8 cellular contexts compared by ENCODE assay signal in genomic region chr6:157236040-157236725, GRCh38.
DNase-seq lines count a peak whose midpoint lies in the region; TF ChIP-seq lines count a peak whose summit lies in the region.

No MANE protein-coding gene starts in this region.

- H3K9me3 ChIP-seq in breast epithelium (no peaks in the 10 kb centered on the region), liver (ENCODE audit: control insufficient read depth in 4 of 4, low read length in 3 of 4) (no peaks in the 10 kb centered on the region), thyroid gland (no peaks in the 10 kb centered on the region)

- intact Hi-C loops in breast epithelium (cut with DNase I; ENCODE audit: low total_unique reads) = no loop called here
- intact Hi-C loops in thyroid gland (cut with DNase I) = no loop called here

- DNase-seq in activated T-cell treated with anti-CD3 and anti-CD28 coated beads for 48 hours (ENCODE audit: low read depth) (peak; percentile 15), activated T-cell treated with anti-CD3 and anti-CD28 coated beads for 4 hours (no peak), breast epithelium (ENCODE audit: low spot score in 2 of 2) (no peak), thyroid gland (peak; percentile 21 to 35), H4 (ENCODE audit: low spot score) (no peak), DMS153 treated with DMSO at 0.1 percent for 48 hours (lab: John Stamatoyannopoulos, UW; ENCODE audit: unreplicated experiment) (no peak)
- no peak for DNase-seq in NK-92 treated with Interleukin-12 subunit alpha and Interleukin-12 subunit beta, amount 100 ng/mL, for 24 hours (lab: John Stamatoyannopoulos, UW)

- no peaks in the 10 kb centered on the region for H3K27me3 ChIP-seq in breast epithelium
- H3K27me3 ChIP-seq in liver (ENCODE audit: control insufficient read depth in 4 of 4, insufficient read depth in 4 of 4, low read length in 3 of 4) = peaks cover 0 to 7% (median 0%) of the 10 kb centered on the region in 4 donors
- H3K27me3 ChIP-seq in thyroid gland = no peaks in the 10 kb centered on the region

- WGBS in liver = 3% methylated on average over 76 of the region's 76 CpGs
- WGBS in thyroid gland, 2 donors = no CpG with 5 or more reads among the region's 76 CpGs

- TF ChIP-seq CTCF in breast epithelium (IDR thresholded peaks at IDR 0.05) (no peak), liver (IDR thresholded peaks at IDR 0.05; ENCODE audit: low read depth, low read length, missing input control) (no peak), thyroid gland (IDR thresholded peaks at IDR 0.05) (no peak)

- H3K36me3 ChIP-seq in breast epithelium = no peaks in the 10 kb centered on the region
- no peaks in the 10 kb centered on the region for H3K36me3 ChIP-seq in liver (ENCODE audit: control insufficient read depth in 4 of 4, insufficient read depth in 3 of 4, low read depth in 1 of 4, low read length in 3 of 4)
- no peaks in the 10 kb centered on the region for H3K36me3 ChIP-seq in thyroid gland

- peak overlapping the region; percentile 81 to 90 for H3K27ac ChIP-seq in breast epithelium
- peak overlapping the region in 1 of 2 donors; percentile 29 for H3K27ac ChIP-seq in liver (ENCODE audit: low read depth in 1 of 2, low read length in 2 of 2)
- peak overlapping the region in 2 of 3 donors; percentile 3 to 48 for H3K27ac ChIP-seq in thyroid gland

- TF ChIP-seq RAD21 in liver (IDR thresholded peaks at IDR 0.05) = no peak

- H3K4me1 ChIP-seq in breast epithelium (peaks cover 0 to 4% of the 10 kb centered on the region in 2 donors), liver (ENCODE audit: control insufficient read depth in 4 of 4, insufficient read depth in 4 of 4, low read length in 3 of 4) (peaks cover 8 to 16% (median 13%) of the 10 kb centered on the region in 4 donors), thyroid gland (peaks cover 0 to 11% of the 10 kb centered on the region in 2 donors)

- H3K4me3 ChIP-seq in breast epithelium (peak overlapping the region; percentile 43 to 73 (median 64)), liver (ENCODE audit: low read depth in 1 of 3, low read length in 3 of 3) (peak overlapping the region; percentile 18 to 51 (median 22)), thyroid gland (replicated peaks in 1 of 3) (peak overlapping the region; percentile 7 to 60 (median 29))

- TF ChIP-seq POLR2A in breast epithelium (IDR thresholded peaks at IDR 0.05) (no peak), thyroid gland (IDR thresholded peaks at IDR 0.05) (no peak)

- H3K9ac ChIP-seq in liver (ENCODE audit: low read depth in 1 of 2, low read length in 2 of 2) = no peak overlapping the region

TF ChIP-seq in liver, 16 proteins besides CTCF, POLR2A, EP300 and RAD21:
- TF ChIP-seq MAX (IDR thresholded peaks at IDR 0.05) = no peak
- no peak for TF ChIP-seq FOXA1 (IDR thresholded peaks at IDR 0.05)
- TF ChIP-seq FOXA2 (IDR thresholded peaks at IDR 0.05) = no peak
- TF ChIP-seq HNF4A (conservative IDR thresholded peaks at IDR 0.05) = no peak
- TF ChIP-seq REST (IDR thresholded peaks at IDR 0.05) = no peak
- TF ChIP-seq NR2F2 (IDR thresholded peaks at IDR 0.05) = no peak
- TF ChIP-seq JUND (IDR thresholded peaks at IDR 0.05) = no peak

Comparison
In these comparisons a context has a peak if more than half of its experiments do, and no peak if none do; other contexts are left out.
1. DNase-seq: peak in activated T-cell treated with anti-CD3 and anti-CD28 coated beads for 48 hours (single experiment) and thyroid gland (2 of 2); none in activated T-cell treated with anti-CD3 and anti-CD28 coated beads for 4 hours (single experiment), breast epithelium (0 of 2), H4 (single experiment), DMS153 treated with DMSO at 0.1 percent for 48 hours (single experiment) and NK-92 treated with Interleukin-12 subunit alpha and Interleukin-12 subunit beta, amount 100 ng/mL, for 24 hours (single experiment).
2. Peak in every context shown above with its lines, with median percentiles within 50 percentile points of each other: H3K4me3 ChIP-seq.